18 cellular contexts compared by ENCODE assay signal in the genomic region with DNA sequence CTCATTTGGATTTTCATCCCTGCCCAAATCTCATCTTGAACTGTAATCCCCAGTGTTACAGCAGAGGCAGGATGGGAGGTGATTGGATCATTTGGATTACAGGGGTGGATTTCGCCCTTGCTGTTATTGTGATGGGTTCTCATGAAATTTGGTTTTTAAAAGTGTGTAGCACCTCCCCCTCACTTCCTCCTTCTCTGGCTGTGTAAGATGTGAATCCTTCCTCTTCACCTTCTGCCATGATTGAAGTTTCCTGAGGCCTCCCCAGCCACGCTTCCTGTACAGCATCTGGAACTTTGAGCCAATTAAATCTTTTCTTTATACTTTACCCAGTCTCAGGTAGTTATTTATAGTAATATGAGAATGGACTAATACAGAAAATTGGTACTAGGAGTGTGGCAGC.
"Had no signal": no experiment of that assay in that cellular context is flagged by ENCODE, and none has a peak within 500 bp of the region (broad histone marks: within the 10 kb centered on the region; RNA-seq: fewer than 3 reads in every experiment).

No MANE protein-coding gene starts in this region.

- H2AFZ ChIP-seq: parathyroid adenoma had no signal

- H3K9me3 ChIP-seq: right lobe of liver had no signal

- DNase-seq: dorsolateral prefrontal cortex; effector CD4-positive, alpha-beta T cell; hypothalamus; left ventricle myocardium superior; lower lobe of right lung; natural killer cell; occipital lobe; right lobe of liver; small intestine; stimulated activated CD4-positive, alpha-beta T cell treated with anti-CD3 and anti-CD28 coated beads, Interleukin-15, amount 100 ng/mL, for 24 hours; stimulated activated CD4-positive, alpha-beta T cell treated with anti-CD3 and anti-CD28 coated beads, Interleukin-2, amount 100 ng/mL, for 48 hours; stimulated activated naive B cell treated with anti-CD40 and anti-IgM and Interleukin-4, amounts not matched to agents 10 μg/mL and 1 μg/mL and 100 μg/mL, for 72 hours; upper lobe of left lung had no signal

- H3K4me1 ChIP-seq: lower lobe of right lung, parathyroid adenoma, right lobe of liver, upper lobe of left lung had no signal

- H3K27ac Mint-ChIP-seq: natural killer cell; progenitor cell of endocrine pancreas; stimulated activated naive B cell treated with anti-CD40 and anti-IgM and Interleukin-4, amounts not matched to agents 10 μg/mL and 1 μg/mL and 100 μg/mL, for 72 hours; stimulated activated naive CD8-positive, alpha-beta T cell treated with anti-CD3 and anti-CD28 coated beads, Interleukin-15, Interleukin-2, amounts not matched to agents 100 ng/mL and 50 ng/mL, for 24 hours had no signal

- H3K9ac ChIP-seq: parathyroid adenoma had no signal

- H3K36me3 ChIP-seq: lower lobe of right lung, right lobe of liver, thoracic aorta, upper lobe of left lung had no signal

- H3K79me2 ChIP-seq: parathyroid adenoma had no signal

- H3K27me3 ChIP-seq: dorsolateral prefrontal cortex, right lobe of liver, tibial nerve, upper lobe of left lung had no signal

- H3K27me3 Mint-ChIP-seq: progenitor cell of endocrine pancreas; stimulated activated naive B cell treated with anti-CD40 and anti-IgM and Interleukin-4, amounts not matched to agents 10 μg/mL and 1 μg/mL and 100 μg/mL, for 72 hours; stimulated activated naive CD8-positive, alpha-beta T cell treated with anti-CD3 and anti-CD28 coated beads, Interleukin-15, Interleukin-2, amounts not matched to agents 100 ng/mL and 50 ng/mL, for 24 hours had no signal

- H3K27ac ChIP-seq: dorsolateral prefrontal cortex, lower lobe of right lung, parathyroid adenoma, right lobe of liver, thoracic aorta, tibial nerve, upper lobe of left lung had no signal

- ATAC-seq: left ventricle myocardium superior; lower lobe of right lung; natural killer cell; right lobe of liver; stimulated activated naive B cell treated with anti-CD40 and anti-IgM and Interleukin-4, amounts not matched to agents 10 μg/mL and 1 μg/mL and 100 μg/mL, for 72 hours had no signal

- H3K4me3 Mint-ChIP-seq: natural killer cell; stimulated activated naive B cell treated with anti-CD40 and anti-IgM and Interleukin-4, amounts not matched to agents 10 μg/mL and 1 μg/mL and 100 μg/mL, for 72 hours; stimulated activated naive CD8-positive, alpha-beta T cell treated with anti-CD3 and anti-CD28 coated beads, Interleukin-15, Interleukin-2, amounts not matched to agents 100 ng/mL and 50 ng/mL, for 24 hours had no signal

- H3K4me3 ChIP-seq: dorsolateral prefrontal cortex, lower lobe of right lung, right lobe of liver, thoracic aorta, tibial nerve, upper lobe of left lung had no signal
